13 cellular contexts compared by ENCODE assay signal in the genomic region with DNA sequence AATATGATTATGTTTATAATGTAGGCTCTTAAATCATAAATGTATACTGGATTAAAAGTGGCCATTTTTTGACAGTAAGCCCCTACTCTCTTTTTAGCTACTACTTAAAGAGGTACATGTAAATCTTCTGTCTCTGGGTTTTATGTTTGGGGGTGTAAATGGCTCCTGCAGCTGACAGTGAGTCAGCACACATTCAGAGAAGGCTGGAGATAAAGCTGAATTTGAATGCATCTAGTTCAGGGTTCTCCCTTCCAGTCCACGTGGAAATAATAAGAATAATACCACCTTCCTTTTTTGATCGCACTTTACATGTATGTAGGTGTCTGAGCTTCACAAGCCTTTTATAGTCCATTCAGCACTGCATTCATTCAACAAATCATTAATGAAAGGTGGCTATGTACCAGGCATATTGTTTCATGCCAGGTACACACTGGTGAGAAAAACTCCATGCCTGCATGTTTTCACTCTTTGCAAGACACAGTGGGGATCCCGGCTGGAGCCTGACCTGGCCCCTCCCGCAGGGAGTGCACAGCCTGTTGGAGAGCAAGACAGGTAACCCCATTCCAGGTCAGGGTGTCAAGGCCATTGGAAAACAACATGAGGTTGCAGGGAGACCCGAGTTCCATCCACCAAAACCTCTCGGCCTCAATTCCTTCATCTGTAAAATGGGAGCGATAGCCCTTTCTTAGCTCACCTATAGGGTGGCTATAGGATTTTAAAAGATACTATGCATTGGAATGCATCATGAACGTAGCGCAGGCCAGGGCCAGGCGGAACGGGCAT.
DNase-seq lines count a peak whose midpoint lies in the region; ATAC-seq, FAIRE-seq and TF ChIP-seq lines count a peak whose summit lies in the region.
"Had no signal": no experiment of that assay in that cellular context is flagged by ENCODE, and none has a peak within 500 bp of the region (broad histone marks: within the 10 kb centered on the region; RNA-seq: fewer than 3 reads in every experiment).

No MANE protein-coding gene starts in this region.

- H3K79me2 ChIP-seq in astrocyte (ENCODE audit: insufficient read depth, low read length), result no peaks in the 10 kb centered on the region

- H3K9ac ChIP-seq in HUES48 (ENCODE audit: low read depth, low read length), result peak overlapping the region; percentile 10; the same call in 1 of the 2 replicates
- H3K9ac ChIP-seq in astrocyte (ENCODE audit: low read length), result no peak overlapping the region

- TF ChIP-seq POLR2A in adrenal gland (IDR thresholded peaks at IDR 0.05), result no peak

- H2AFZ ChIP-seq in astrocyte (ENCODE audit: low read depth, low read length), result no peak overlapping the region

- H4K20me1 ChIP-seq in astrocyte (ENCODE audit: insufficient read depth, low read length), result no peaks in the 10 kb centered on the region

- H3K4me1 ChIP-seq in HUES48 (ENCODE audit: control insufficient read depth, insufficient read depth, low read length), result peaks cover 69% of the 10 kb centered on the region
- peaks cover 32% of the 10 kb centered on the region for H3K4me1 ChIP-seq in astrocyte (ENCODE audit: insufficient read depth, low read length)
- H3K4me1 ChIP-seq in adrenal gland (replicated peaks in 1 of 2), result peaks cover 16% of the 10 kb centered on the region in 2 donors

- H3K36me3 Mint-ChIP-seq in astrocyte (ENCODE audit: low read depth, unreplicated experiment), result peaks cover 2% of the 10 kb centered on the region

- peak overlapping the region; percentile 100 for H3K27ac ChIP-seq in HUES48 (ENCODE audit: low read depth, low read length)
- H3K27ac ChIP-seq in astrocyte (ENCODE audit: low read depth, low read length), result peak overlapping the region; percentile 77
- no peak overlapping the region for H3K27ac ChIP-seq in adrenal gland

- peak overlapping the region; percentile 20 for H3K4me3 Mint-ChIP-seq in astrocyte (ENCODE audit: unreplicated experiment)
- H3K4me3 Mint-ChIP-seq: activated CD4-positive, alpha-beta T cell treated with anti-CD3 and anti-CD28 coated beads, Interleukin-2, amount 10 ng/mL, durations not matched to agents 24 days and 14 days had no signal

- H3K4me2 ChIP-seq in astrocyte (ENCODE audit: low read length), result peak overlapping the region; percentile 83

- DNase-seq in ACHN (peak; percentile 47), astrocyte (ENCODE audit: low read depth) (no peak), myocyte (ENCODE audit: low read depth) (peak; percentile 37), adrenal gland (no peak), left lobe of liver (ENCODE audit: low spot score) (no peak), NCI-H1694 (lab: John Stamatoyannopoulos, UW) (no peak)
- DNase-seq: activated CD4-positive, alpha-beta T cell treated with anti-CD3 and anti-CD28 coated beads, Interleukin-2, amount 10 ng/mL, durations not matched to agents 24 days and 14 days; activated naive CD4-positive, alpha-beta T cell; effector CD4-positive, alpha-beta T cell had no signal

- in situ Hi-C loops in ACHN (cut with HindIII; ENCODE audit: low pct_ligation_motif_present, low pct_unique_long_range_greater_than_20kb, low sequenced_read_pairs), result no loop called here

- no peaks in the 10 kb centered on the region for H3K36me3 ChIP-seq in HUES48 (ENCODE audit: control insufficient read depth, insufficient read depth, low read length)
- H3K36me3 ChIP-seq in astrocyte (ENCODE audit: insufficient read depth, low read length), result no peaks in the 10 kb centered on the region
- no peaks in the 10 kb centered on the region for H3K36me3 ChIP-seq in adrenal gland (replicated peaks in 1 of 2)

- no peaks in the 10 kb centered on the region for H3K9me3 Mint-ChIP-seq in astrocyte (ENCODE audit: unreplicated experiment)
- H3K9me3 Mint-ChIP-seq: activated CD4-positive, alpha-beta T cell treated with anti-CD3 and anti-CD28 coated beads, Interleukin-2, amount 10 ng/mL, durations not matched to agents 24 days and 14 days had no signal

- H3K4me1 Mint-ChIP-seq in astrocyte (ENCODE audit: low read depth, unreplicated experiment), result peaks cover 41% of the 10 kb centered on the region

- FAIRE-seq in astrocyte (lab: Jason Lieb, UNC), result no peak
- FAIRE-seq: GM12878 had no signal

- no peaks in the 10 kb centered on the region for H3K27me3 ChIP-seq in HUES48 (ENCODE audit: control insufficient read depth, insufficient read depth, low read length)
- H3K27me3 ChIP-seq in astrocyte (ENCODE audit: insufficient read depth, low read length), result no peaks in the 10 kb centered on the region
- H3K27me3 ChIP-seq in adrenal gland, result no peaks in the 10 kb centered on the region

- H3K27ac Mint-ChIP-seq in astrocyte (ENCODE audit: unreplicated experiment), result no peak overlapping the region

- intact Hi-C loops in adrenal gland (cut with DNase I), result no loop called here

- ATAC-seq in left lobe of liver (no peak), HG03469 (IDR thresholded peaks at IDR 0.05; ENCODE audit: unreplicated experiment) (no peak)
- ATAC-seq: GM12878 had no signal

- 84 to 87% (median 85%) methylated on average over 10 to 11 of the region's 11 CpGs for WGBS in adrenal gland, 4 donors

- H3K27me3 Mint-ChIP-seq in astrocyte (ENCODE audit: low read depth, unreplicated experiment), result no peaks in the 10 kb centered on the region

- H3K4me3 ChIP-seq in HUES48 (ENCODE audit: low read depth, low read length) (no peak overlapping the region), astrocyte (ENCODE audit: insufficient read depth, low read depth, low read length) (no peak overlapping the region), adrenal gland (no peak overlapping the region)
- H3K4me3 ChIP-seq: GM12878, skin epidermis had no signal

- no peaks in the 10 kb centered on the region for H3K9me3 ChIP-seq in HUES48 (ENCODE audit: control insufficient read depth, insufficient read depth, low read length)
- no peaks in the 10 kb centered on the region for H3K9me3 ChIP-seq in astrocyte (ENCODE audit: insufficient read depth, low read depth, low read length)
- no peaks in the 10 kb centered on the region for H3K9me3 ChIP-seq in adrenal gland (replicated peaks in 1 of 3)

- TF ChIP-seq CTCF in astrocyte (IDR thresholded peaks at IDR 0.05; ENCODE audit: insufficient read depth, low read depth, low read length), result no peak
- no peak for TF ChIP-seq CTCF in adrenal gland (IDR thresholded peaks at IDR 0.05)

Comparison
In these comparisons a context has a peak if more than half of its experiments do, and no peak if none do; other contexts are left out.
1. DNase-seq: peak in ACHN (single experiment) and myocyte (single experiment); none in astrocyte (single experiment), adrenal gland (0 of 7), left lobe of liver (single experiment) and NCI-H1694 (single experiment).
2. H3K27ac ChIP-seq: peak in HUES48 (single experiment) and astrocyte (single experiment); none in adrenal gland (0 of 5).